ENCODE assay signal across 31 cellular contexts in the genomic region with DNA sequence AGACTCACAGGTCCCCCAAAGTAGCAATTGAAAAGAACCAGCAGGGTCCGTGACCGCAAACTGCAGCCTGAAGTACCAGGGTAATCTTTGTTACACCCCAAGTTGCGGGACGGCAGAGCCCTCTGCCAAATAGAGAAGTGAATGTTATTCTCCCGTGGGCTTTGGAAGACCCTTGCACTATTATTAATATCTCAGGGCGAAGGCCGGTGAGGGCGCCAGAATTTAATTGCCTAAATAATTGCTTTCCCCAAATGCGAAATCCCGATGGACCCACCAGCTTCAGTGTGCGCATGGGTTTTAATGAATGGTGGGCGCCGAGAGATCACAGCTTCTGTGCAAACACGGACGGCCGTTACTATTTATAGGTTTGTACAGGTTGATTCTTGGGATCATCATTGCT. TPM values are rescaled to one million over a fixed set of nuclear protein-coding genes. Genes with fewer than 3 reads are reported as not detected.
"Had no signal": no experiment of that assay in that cellular context is flagged by ENCODE, and none has a peak within 500 bp of the region (broad histone marks: within the 10 kb centered on the region; RNA-seq: fewer than 3 reads in every experiment).

No MANE protein-coding gene starts in this region.

- H3K4me1 ChIP-seq: esophagus muscularis mucosa, foreskin keratinocyte, gastroesophageal sphincter, lower lobe of right lung, right lobe of liver, suprapubic skin, transverse colon, vagina had no signal

- ATAC-seq: foreskin keratinocyte; gastroesophageal sphincter; left colon; left ventricle myocardium superior; lower lobe of right lung; natural killer cell; right lobe of liver; stimulated activated naive CD8-positive, alpha-beta T cell treated with anti-CD3 and anti-CD28 coated beads, Interleukin-15, amount 100 ng/mL, for 72 hours had no signal

- H3K4me3 ChIP-seq: coronary artery, lower lobe of right lung, ovary, right lobe of liver, suprapubic skin, transverse colon, vagina had no signal

- H3K27ac ChIP-seq: coronary artery, esophagus muscularis mucosa, foreskin keratinocyte, gastroesophageal sphincter, lower lobe of right lung, ovary, right lobe of liver, suprapubic skin, transverse colon, vagina had no signal

- H3K9me3 ChIP-seq: lower lobe of right lung, ovary, right lobe of liver, transverse colon, vagina had no signal

- H3K36me3 ChIP-seq: esophagus muscularis mucosa, gastroesophageal sphincter, lower lobe of right lung, ovary, right lobe of liver, suprapubic skin, transverse colon, vagina had no signal

- DNase-seq: dermis blood vessel endothelial cell; effector memory CD4-positive, alpha-beta T cell; foreskin keratinocyte; hypothalamus; immature natural killer cell; islet precursor cell; kidney glomerular epithelial cell; left colon; left ventricle myocardium superior; lower lobe of right lung; natural killer cell; occipital lobe; retina; small intestine; stimulated activated CD4-positive, alpha-beta T cell treated with anti-CD3 and anti-CD28 coated beads, Interleukin-12 subunit alpha, Interleukin-12 subunit beta, amount 100 ng/mL, for 4 hours; stimulated activated CD4-positive, alpha-beta T cell treated with anti-CD3 and anti-CD28 coated beads, Interleukin-1b, Interleukin-23, amount 100 ng/mL, for 48 hours; stimulated activated CD4-positive, alpha-beta T cell treated with anti-CD3 and anti-CD28 coated beads, Interleukin-4, amount 100 ng/mL, for 1 hour; stimulated activated CD8-positive, alpha-beta memory T cell treated with anti-CD3 and anti-CD28 coated beads, Interleukin-4, amount 100 ng/mL, for 48 hours; stimulated activated naive CD4-positive, alpha-beta T cell; stimulated activated naive CD8-positive, alpha-beta T cell treated with anti-CD3 and anti-CD28 coated beads, Interleukin-15, amount 100 ng/mL, for 72 hours; transverse colon had no signal

- H3K27me3 ChIP-seq: ovary, right lobe of liver, transverse colon, vagina had no signal

RNA-seq across cellular contexts. Expression of gene PHACTR3, which starts 15.3 kb away (rescaled TPM):
- total RNA-seq: endothelial cell of umbilical vein, fibroblast of lung, natural killer cell, pulmonary artery endothelial cell had no signal
